1 cellular context compared by ENCODE assay signal in genomic region chr18:32974421-32975165, GRCh38.
TF ChIP-seq lines count a peak whose summit lies in the region.

No MANE protein-coding gene starts in this region.

TF ChIP-seq in GM23338, 12 proteins besides CTCF, POLR2A, EP300 and RAD21 (continued from another document):
- no peak for TF ChIP-seq ZNF462 (CRISPR knock-in tag; IDR thresholded peaks at IDR 0.05)
- no peak for TF ChIP-seq ZNF331 (CRISPR knock-in tag; IDR thresholded peaks at IDR 0.05; ENCODE audit: low read depth)
- TF ChIP-seq STAT1 (IDR thresholded peaks at IDR 0.05; ENCODE audit: unreplicated experiment): no peak
- TF ChIP-seq EZH2phosphoT487 (IDR thresholded peaks at IDR 0.05; ENCODE audit: unreplicated experiment): no peak
- TF ChIP-seq NANOG (IDR thresholded peaks at IDR 0.05; ENCODE audit: borderline replicate concordance): no peak
